10 cellular contexts compared by ENCODE assay signal in the genomic region with DNA sequence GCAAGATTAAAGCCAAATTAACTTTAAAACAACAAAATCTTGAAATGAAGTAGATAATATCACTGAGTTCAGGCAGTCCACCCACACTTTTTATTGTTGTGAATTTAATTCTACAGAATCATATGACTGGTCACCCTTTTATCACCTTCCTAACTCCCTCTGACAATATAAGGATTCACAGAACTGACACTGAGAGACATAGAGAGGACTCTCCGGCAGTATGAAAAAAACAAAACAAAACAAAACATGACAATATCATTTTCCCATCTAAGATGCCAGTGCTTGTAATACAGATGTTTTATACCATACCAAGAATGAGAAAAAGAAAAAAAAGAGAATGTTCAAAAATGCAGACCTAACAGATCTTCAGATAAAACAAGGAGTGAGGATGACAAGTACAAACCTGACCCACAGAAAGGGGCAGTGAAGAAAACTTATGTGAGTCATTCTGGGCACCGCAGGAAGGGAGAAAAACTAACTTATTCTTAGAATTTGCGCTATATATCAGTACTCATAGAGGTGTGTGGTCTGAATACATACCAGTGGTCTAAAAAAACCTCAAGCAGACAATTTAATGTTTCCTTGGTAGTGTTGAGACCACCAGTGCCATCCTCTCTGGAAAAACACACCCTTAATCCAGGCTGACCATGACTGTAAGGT.
DNase-seq lines count a peak whose midpoint lies in the region; ATAC-seq and TF ChIP-seq lines count a peak whose summit lies in the region.
"Had no signal": no experiment of that assay in that cellular context is flagged by ENCODE, and none has a peak within 500 bp of the region (broad histone marks: within the 10 kb centered on the region; RNA-seq: fewer than 3 reads in every experiment).

No MANE protein-coding gene starts in this region.

- TF ChIP-seq CTCF in A673 (conservative IDR thresholded peaks at IDR 0.05; ENCODE audit: low read depth, low read length) (no peak), glutamatergic neuron (IDR thresholded peaks at IDR 0.05; ENCODE audit: partially characterized antibody, unreplicated experiment) (no peak)

- no peaks in the 10 kb centered on the region for H3K36me3 ChIP-seq in A673 (ENCODE audit: insufficient read depth, low read length, poor library complexity, severe bottlenecking)

- BruUV-seq in A673 (replicated peaks; lab: Mats Ljungman, UMichigan) = no TSS peak

- no peaks in the 10 kb centered on the region for H3K9me3 Mint-ChIP-seq in glutamatergic neuron (ENCODE audit: unreplicated experiment)

- no peak overlapping the region for H3K4me3 ChIP-seq in A673 (ENCODE audit: low read depth, low read length, poor library complexity, severe bottlenecking)

- H3K27ac Mint-ChIP-seq in glutamatergic neuron (ENCODE audit: unreplicated experiment) = no peak overlapping the region

- POLR2A ChIA-PET in A673 (lab: Charles Lee; ENCODE audit: low non-redundant PET) = no interaction called here

- no peaks in the 10 kb centered on the region for H3K4me1 ChIP-seq in A673 (ENCODE audit: insufficient read depth, low read length, poor library complexity, severe bottlenecking)

- intact Hi-C loops in A673 (cut with micrococcal nuclease; ENCODE audit: unreplicated experiment) = no loop called here

- CTCF ChIA-PET in A673 (lab: Charles Lee) = no interaction called here

- H3K27ac ChIP-seq in A673 (ENCODE audit: low read depth, low read length, poor library complexity, severe bottlenecking) = no peak overlapping the region

- DNase-seq in EH (ENCODE audit: low read depth) (peak; percentile 15), LHCN-M2 (ENCODE audit: low read depth) (peak; percentile 74), brain pericyte (ENCODE audit: low read depth, low spot score) (peak; percentile 13), A673 (ENCODE audit: low spot score) (no peak), glutamatergic neuron (no peak), DMS79 treated with DMSO at 0.1 percent for 48 hours (lab: John Stamatoyannopoulos, UW) (no peak)
- DNase-seq: C1 segment of cervical spinal cord, NCI-H446 had no signal

- H3K4me3 Mint-ChIP-seq in glutamatergic neuron (ENCODE audit: unreplicated experiment) = no peak overlapping the region

- no peaks in the 10 kb centered on the region for H3K27me3 ChIP-seq in A673 (replicated peaks; ENCODE audit: insufficient read depth, low read depth, low read length, poor library complexity)

- no peaks in the 10 kb centered on the region for H3K9me3 ChIP-seq in A673 (ENCODE audit: low read depth, low read length, poor library complexity, severe bottlenecking)

- H3K27me3 Mint-ChIP-seq in glutamatergic neuron (ENCODE audit: unreplicated experiment) = no peaks in the 10 kb centered on the region

- ATAC-seq in GM21381 (IDR thresholded peaks at IDR 0.05; ENCODE audit: unreplicated experiment) = peak; percentile 78
- no peak for ATAC-seq in HG03139 (IDR thresholded peaks at IDR 0.05; ENCODE audit: unreplicated experiment)

- H3K4me1 Mint-ChIP-seq in glutamatergic neuron (ENCODE audit: low read depth, unreplicated experiment) = peaks cover 10% of the 10 kb centered on the region

- no peaks in the 10 kb centered on the region for H3K36me3 Mint-ChIP-seq in glutamatergic neuron (ENCODE audit: unreplicated experiment)

Comparison
In these comparisons a context has a peak if more than half of its experiments do, and no peak if none do; other contexts are left out.
1. DNase-seq: peak in EH (single experiment), LHCN-M2 (single experiment) and brain pericyte (single experiment); none in A673 (single experiment), glutamatergic neuron (single experiment) and DMS79 treated with DMSO at 0.1 percent for 48 hours (single experiment).